Comparison of ENCODE assay signal across 22 cellular contexts in the genomic region with DNA sequence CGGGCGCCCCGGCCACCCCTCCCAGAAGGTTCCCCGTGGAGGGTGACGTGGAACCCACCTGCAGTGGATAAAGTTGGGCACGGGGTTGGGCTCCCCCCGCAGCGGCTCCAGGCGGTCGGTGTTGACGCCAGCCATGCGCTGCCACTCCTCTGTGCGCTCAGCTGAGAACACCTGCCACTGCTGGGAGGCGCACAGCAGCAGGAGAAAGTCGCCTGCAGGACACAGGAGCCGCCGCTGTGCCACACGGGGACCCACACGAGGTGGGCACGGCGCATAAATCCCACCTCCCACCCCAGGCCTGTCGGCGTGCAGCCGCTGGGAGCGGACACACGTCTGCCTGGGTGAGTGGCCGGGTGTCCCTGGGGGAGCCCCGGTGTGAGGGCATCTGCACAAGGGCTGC. TPM values are rescaled to one million over a fixed set of nuclear protein-coding genes. Genes with fewer than 3 reads are reported as not detected.
DNase-seq lines count a peak whose midpoint lies in the region; ATAC-seq and TF ChIP-seq lines count a peak whose summit lies in the region.
"Had no signal": no experiment of that assay in that cellular context is flagged by ENCODE, and none has a peak within 500 bp of the region (broad histone marks: within the 10 kb centered on the region; RNA-seq: fewer than 3 reads in every experiment).

No MANE protein-coding gene starts in this region.

- no peak overlapping the region for H3K14ac ChIP-seq in neuronal stem cell (ENCODE audit: low read length)

- H3K18ac ChIP-seq in neuronal stem cell (ENCODE audit: low read length): no peak overlapping the region

- no peak overlapping the region for H2BK120ac ChIP-seq in neuronal stem cell (ENCODE audit: low read depth, low read length)

- BruUV-seq in Caco-2 (replicated peaks; lab: Mats Ljungman, UMichigan): no TSS peak

- H3K4me1 ChIP-seq in Caco-2: no peaks in the 10 kb centered on the region
- H3K4me1 ChIP-seq in neuronal stem cell (ENCODE audit: control insufficient read depth in 2 of 2, insufficient read depth in 1 of 2, low read depth in 1 of 2, low read length in 2 of 2): no peaks in the 10 kb centered on the region

- no peaks in the 10 kb centered on the region for H3K27me3 Mint-ChIP-seq in Caco-2 (ENCODE audit: insufficient read depth, unreplicated experiment)
- H3K27me3 Mint-ChIP-seq: B cell; CD8-positive, alpha-beta memory T cell; IgD-negative memory B cell had no signal

- no peak for TF ChIP-seq CTCF in C4-2B (conservative IDR thresholded peaks at IDR 0.05)
- no peak for TF ChIP-seq CTCF in Caco-2 (IDR thresholded peaks at IDR 0.05; ENCODE audit: insufficient read depth in 1 of 2, low read depth in 1 of 2, low read length in 1 of 2, severe bottlenecking in 1 of 2, unreplicated experiment in 1 of 2)

- H3K79me1 ChIP-seq in neuronal stem cell (ENCODE audit: low read depth, low read length): peaks cover 8% of the 10 kb centered on the region

- H3K9ac ChIP-seq in neuronal stem cell (ENCODE audit: low read depth, low read length, poor library complexity): no peak overlapping the region

- no peak overlapping the region for H3K4ac ChIP-seq in neuronal stem cell (ENCODE audit: low read length)

- H4K91ac ChIP-seq in neuronal stem cell (ENCODE audit: low read depth, low read length, poor library complexity): peak overlapping the region; percentile 53

- no peaks in the 10 kb centered on the region for H3K9me3 ChIP-seq in Caco-2
- H3K9me3 ChIP-seq in neuronal stem cell (replicated peaks in 1 of 2; ENCODE audit: control insufficient read depth in 2 of 2, insufficient read depth in 1 of 2, low read depth in 1 of 2, low read length in 2 of 2): no peaks in the 10 kb centered on the region

- H3K4me3 ChIP-seq in Caco-2 (ENCODE audit: low read depth, low read length): no peak overlapping the region
- H3K4me3 ChIP-seq in neuronal stem cell (ENCODE audit: low read length in 2 of 2): no peak overlapping the region

- no peak overlapping the region for H3K4me3 Mint-ChIP-seq in Caco-2 (ENCODE audit: unreplicated experiment)
- H3K4me3 Mint-ChIP-seq: B cell; CD14-positive monocyte; CD8-positive, alpha-beta memory T cell; T-helper 2 cell treated with Interferon-gamma antibody and Interleukin-4, amounts not matched to agents 5 μg/mL and 100 μg/mL, for 36 hours had no signal

- H3K27me3 ChIP-seq in Caco-2 (replicated peaks; ENCODE audit: control insufficient read depth, insufficient read depth, low read length) (no peaks in the 10 kb centered on the region), neuronal stem cell (ENCODE audit: control insufficient read depth in 3 of 3, insufficient read depth in 3 of 3, low read depth in 1 of 3, low read length in 3 of 3) (no peaks in the 10 kb centered on the region)

- H2AFZ ChIP-seq in neuronal stem cell (ENCODE audit: low read length): no peak overlapping the region

- no peak overlapping the region for H3K4me2 ChIP-seq in neuronal stem cell (ENCODE audit: insufficient read depth, low read length, poor library complexity, severe bottlenecking)

- intact Hi-C loops in Caco-2 (cut with micrococcal nuclease; ENCODE audit: unreplicated experiment): no loop called here

- H2BK5ac ChIP-seq in neuronal stem cell (ENCODE audit: low read length): no peak overlapping the region

- H3K36me3 Mint-ChIP-seq in Caco-2 (ENCODE audit: insufficient read depth, unreplicated experiment): peaks cover 79% of the 10 kb centered on the region
- H3K36me3 Mint-ChIP-seq: IgD-negative memory B cell had no signal

- POLR2A ChIA-PET in Caco-2 (lab: Charles Lee): no interaction called here

- CTCF ChIA-PET in Caco-2 (lab: Charles Lee): interaction anchor here (1.2 kb wide), 1 partner anchor 10 kb away, joined by 4 read pairs; no protein-coding TSS in a partner anchor

- no peak overlapping the region for H2BK15ac ChIP-seq in neuronal stem cell (ENCODE audit: low read length)

- WGBS in neuronal stem cell (ENCODE audit: extremely low coverage in 2 of 2, insufficient read length in 2 of 2, insufficient replicate concordance in 1 of 2), 2 donors: no CpG with 5 or more reads among the region's 28 CpGs

- no peak overlapping the region for H2AK5ac ChIP-seq in neuronal stem cell (ENCODE audit: low read depth, low read length)

- DNase-seq in NCI-H345 (lab: John Stamatoyannopoulos, UW) (peak; percentile 60), NCI-H345 treated with DMSO at 0.1 percent for 48 hours (lab: John Stamatoyannopoulos, UW; ENCODE audit: unreplicated experiment) (no peak), Caco-2 (no peak), neuronal stem cell (ENCODE audit: low spot score) (no peak), NCI-H446 treated with DMSO at 0.1 percent for 48 hours (lab: John Stamatoyannopoulos, UW) (no peak)
- DNase-seq: CD8-positive, alpha-beta memory T cell; DMS153; DND-41; NCI-H1048; NCI-H1694; NCI-H510A treated with DMSO at 0.1 percent for 48 hours; NCI-H82; RPMI8226; SHP77 treated with DMSO at 0.1 percent for 48 hours; T-helper 1 cell had no signal

- H4K8ac ChIP-seq in neuronal stem cell (ENCODE audit: low read depth, low read length): no peak overlapping the region

- H3K36me3 ChIP-seq in Caco-2 (ENCODE audit: control insufficient read depth, insufficient read depth, low read length) (peaks cover 5% of the 10 kb centered on the region), neuronal stem cell (replicated peaks in 1 of 2; ENCODE audit: control insufficient read depth in 2 of 2, insufficient read depth in 2 of 2, low read length in 2 of 2) (no peaks in the 10 kb centered on the region)

- ATAC-seq in HG02763 (IDR thresholded peaks at IDR 0.05; ENCODE audit: unreplicated experiment): no peak
- ATAC-seq: HCT116 had no signal

- H3K27ac Mint-ChIP-seq in Caco-2 (ENCODE audit: unreplicated experiment): peak overlapping the region; percentile 42
- H3K27ac Mint-ChIP-seq: B cell; CD8-positive, alpha-beta memory T cell; T-helper 2 cell treated with Interferon-gamma antibody and Interleukin-4, amounts not matched to agents 5 μg/mL and 100 μg/mL, for 36 hours had no signal

- H3K4me1 Mint-ChIP-seq in Caco-2 (ENCODE audit: low read depth, unreplicated experiment): no peaks in the 10 kb centered on the region
- H3K4me1 Mint-ChIP-seq: B cell, CD14-positive monocyte had no signal

- H3K27ac ChIP-seq in C4-2B (peak overlapping the region; percentile 76), neuronal stem cell (replicated peaks; ENCODE audit: low read length) (no peak overlapping the region)

- peak overlapping the region; percentile 80 for H3K23ac ChIP-seq in neuronal stem cell (ENCODE audit: low read depth, low read length, poor library complexity)

- peak overlapping the region; percentile 41 for H2BK12ac ChIP-seq in neuronal stem cell (ENCODE audit: low read length)

- no peaks in the 10 kb centered on the region for H3K9me3 Mint-ChIP-seq in Caco-2 (ENCODE audit: unreplicated experiment)
- H3K9me3 Mint-ChIP-seq: CD14-positive monocyte; CD8-positive, alpha-beta memory T cell; IgD-negative memory B cell; T-helper 2 cell treated with Interferon-gamma antibody and Interleukin-4, amounts not matched to agents 5 μg/mL and 100 μg/mL, for 36 hours had no signal

RNA-seq across cellular contexts. Expression of gene CTU2, which starts 20.7 kb away (rescaled TPM):
- total RNA-seq in Caco-2 (2022): 44.3 and 54.9 TPM in 2 replicates
- polyA plus RNA-seq in neuronal stem cell (2013, experiment 1 of 2): 25.8 TPM
- 28.0 TPM for polyA plus RNA-seq in neuronal stem cell (2013, experiment 2 of 2)

RNA-seq across cellular contexts. Expression of gene RNF166, which starts 20.8 kb away (rescaled TPM):
- 37.3 and 40.4 TPM in 2 replicates for total RNA-seq in Caco-2 (2022)
- 20.4 TPM for polyA plus RNA-seq in neuronal stem cell (2013, experiment 1 of 2)
- 19.1 TPM for polyA plus RNA-seq in neuronal stem cell (2013, experiment 2 of 2)

RNA-seq across cellular contexts. Expression of gene SNAI3, which starts 40.7 kb away (rescaled TPM):
- 3.5 TPM in 2 replicates for total RNA-seq in Caco-2 (2022)
- polyA plus RNA-seq in neuronal stem cell (2013, experiment 1 of 2): 0.50 TPM
- polyA plus RNA-seq in neuronal stem cell (2013, experiment 2 of 2): 0.32 TPM

RNA-seq across cellular contexts. Expression of gene PIEZO1, which starts 58.0 kb away (rescaled TPM):
- 248 and 284 TPM in 2 replicates for total RNA-seq in Caco-2 (2022)
- polyA plus RNA-seq in neuronal stem cell (2013, experiment 1 of 2): 8.0 TPM
- 9.2 TPM for polyA plus RNA-seq in neuronal stem cell (2013, experiment 2 of 2)
